Comparison of ENCODE assay signal across 8 cellular contexts in the genomic region with DNA sequence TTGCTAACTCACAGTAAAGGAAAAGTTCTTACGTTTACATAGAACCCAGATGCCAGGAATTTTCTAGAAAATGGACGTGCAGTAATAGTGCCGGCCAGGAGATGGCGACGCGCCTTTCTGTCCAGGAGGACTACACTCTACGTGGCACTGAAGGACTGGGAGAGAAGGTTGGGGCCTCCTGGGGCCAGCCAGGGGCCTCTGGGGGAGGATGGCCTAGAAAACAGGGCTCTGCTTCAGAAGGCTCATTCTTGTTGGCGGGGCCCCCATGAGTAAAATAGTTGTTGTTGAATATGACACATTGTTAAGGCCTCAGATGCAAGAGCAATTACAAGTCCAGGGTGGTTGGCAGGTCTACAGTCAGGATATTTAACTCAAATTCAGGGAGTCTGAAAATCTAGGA.
DNase-seq lines count a peak whose midpoint lies in the region; ATAC-seq and TF ChIP-seq lines count a peak whose summit lies in the region.

No MANE protein-coding gene starts in this region.

- H3K9me3 Mint-ChIP-seq in H9 (no peaks in the 10 kb centered on the region; a peak in 1 of 5 replicates), nephron (no peaks in the 10 kb centered on the region)

- ATAC-seq in esophagus mucosa (peak; percentile 67), HG02588 (IDR thresholded peaks at IDR 0.05; ENCODE audit: unreplicated experiment) (no peak)

- intact Hi-C loops in transverse colon (cut with DNase I; ENCODE audit: low total_unique reads): no loop called here

- no peaks in the 10 kb centered on the region for H3K36me3 Mint-ChIP-seq in H9 (ENCODE audit: insufficient read depth in 1 of 3, low read depth in 3 of 3)
- no peaks in the 10 kb centered on the region for H3K36me3 Mint-ChIP-seq in nephron (ENCODE audit: low read depth)

- no peaks in the 10 kb centered on the region for H3K79me1 ChIP-seq in H9 (ENCODE audit: insufficient read depth, low read depth, low read length, poor library complexity, severe bottlenecking)

- TF ChIP-seq POLR2A in transverse colon (IDR thresholded peaks at IDR 0.05): no peak

- no peaks in the 10 kb centered on the region for H3K36me3 ChIP-seq in transverse colon

- no peak overlapping the region for H4K91ac ChIP-seq in H9 (ENCODE audit: insufficient read length, low read depth, low read length)

- H3K27ac ChIP-seq in H9 (ENCODE audit: insufficient read length, low read depth, low read length): no peak overlapping the region
- no peak overlapping the region for H3K27ac ChIP-seq in transverse colon

- H3K4me3 ChIP-seq in transverse colon: no peak overlapping the region

- WGBS in H9 (ENCODE audit: extremely low coverage, insufficient read length, low lambda C conversion rate): no CpG with 5 or more reads among the region's 8 CpGs
- 23 to 29% methylated on average over 7 to 8 of the region's 8 CpGs for WGBS in transverse colon (ENCODE audit: low coverage in 1 of 2), 2 donors

- no peak overlapping the region for H2BK20ac ChIP-seq in H9 (ENCODE audit: low read depth, low read length, poor library complexity, severe bottlenecking)

- no peak overlapping the region for H2BK5ac ChIP-seq in H9 (ENCODE audit: insufficient read length, low read length)

- H3K4ac ChIP-seq in H9 (ENCODE audit: low read depth, low read length): no peak overlapping the region

- H2BK120ac ChIP-seq in H9 (ENCODE audit: low read depth, low read length, poor library complexity, severe bottlenecking): no peak overlapping the region

- DNase-seq in COLO668 (lab: John Stamatoyannopoulos, UW; ENCODE audit: unreplicated experiment) (peak; percentile 55), H9 (peak; percentile 66), NCI-H69 (lab: John Stamatoyannopoulos, UW) (peak; percentile 54), activated T-cell treated with anti-CD3 and anti-CD28 coated beads for 24 hours (ENCODE audit: low read depth) (peak; percentile 46), transverse colon (peak; percentile 68)

- no peaks in the 10 kb centered on the region for H3K27me3 ChIP-seq in H9 (ENCODE audit: insufficient read depth, low read length)
- no peaks in the 10 kb centered on the region for H3K27me3 ChIP-seq in transverse colon

- in situ Hi-C loops in transverse colon (cut with MboI; ENCODE audit: low pct_ligation_motif_present in 1 of 4, low pct_unique_long_range_greater_than_20kb in 1 of 4, low sequenced_read_pairs in 3 of 4): loop anchor here in 2 of 4 donors (10.0 to 25.0 kb wide), 2 partner anchors 182 to 190 kb away; a partner anchor contains a TSS

- H3K14ac ChIP-seq in H9 (ENCODE audit: insufficient read depth, low read length): no peak overlapping the region

- H3K56ac ChIP-seq in H9 (ENCODE audit: insufficient read length, low read depth, low read length): no peak overlapping the region

- no peak overlapping the region for H3K4me2 ChIP-seq in H9 (ENCODE audit: insufficient read depth, insufficient read length, low read length)

- H2AFZ ChIP-seq in H9 (ENCODE audit: low read length): no peak overlapping the region

- H3K9me3 ChIP-seq in H9 (ENCODE audit: control insufficient read depth, low read depth, low read length): no peaks in the 10 kb centered on the region
- H3K9me3 ChIP-seq in transverse colon: no peaks in the 10 kb centered on the region

- H3K18ac ChIP-seq in H9 (ENCODE audit: insufficient read length, low read depth, low read length): no peak overlapping the region

- no peak overlapping the region for H2AK5ac ChIP-seq in H9 (ENCODE audit: insufficient read length, low read length)

- no peak overlapping the region for H2BK12ac ChIP-seq in H9 (ENCODE audit: insufficient read length, low read depth, low read length)

- H3K27me3 Mint-ChIP-seq in H9 (ENCODE audit: low read depth) (peaks cover under 1% of the 10 kb centered on the region; the same call in 1 of the 2 replicates), nephron (ENCODE audit: low read depth) (no peaks in the 10 kb centered on the region)

- H3K27ac Mint-ChIP-seq in H9 (0 out of 7 replicates have a peak overlapping the region, but pooled peaks of 1 of the 3 experiments have one; percentile 44), nephron (peak overlapping the region in 1 of 3 experiments; percentile 45)

- no peaks in the 10 kb centered on the region for H3K79me2 ChIP-seq in H9 (ENCODE audit: insufficient read depth, low read length)

- no peak overlapping the region for H4K8ac ChIP-seq in H9 (replicated peaks; ENCODE audit: insufficient read length, low read depth, low read length)

- H2BK15ac ChIP-seq in H9 (ENCODE audit: low read depth, low read length): no peak overlapping the region

- no peak overlapping the region for H3K23ac ChIP-seq in H9 (ENCODE audit: insufficient read length, low read depth, low read length)

- H4K5ac ChIP-seq in H9 (ENCODE audit: insufficient read length, low read depth, low read length): no peak overlapping the region

- TF ChIP-seq EP300 in transverse colon (IDR thresholded peaks at IDR 0.05; ENCODE audit: low read depth): no peak

- no peaks in the 10 kb centered on the region for H4K20me1 ChIP-seq in H9 (ENCODE audit: control insufficient read depth, insufficient read depth, insufficient read length)

- H3K4me1 ChIP-seq in H9 (ENCODE audit: insufficient read depth, low read length): peaks cover 11% of the 10 kb centered on the region; the same call in 1 of the 2 replicates
- H3K4me1 ChIP-seq in transverse colon: peaks cover 5 to 33% (median 10%) of the 10 kb centered on the region in 4 donors

- H3K4me1 Mint-ChIP-seq in H9 (peaks cover 36 to 38% of the 10 kb centered on the region in 2 experiments), nephron (peaks cover 4% of the 10 kb centered on the region)

- no peak overlapping the region for H3K9ac ChIP-seq in H9 (ENCODE audit: extremely low read depth, insufficient read length, low read length)

- H3K4me3 Mint-ChIP-seq in H9 (no peak overlapping the region), nephron (no peak overlapping the region)

- no peaks in the 10 kb centered on the region for H3K23me2 ChIP-seq in H9 (ENCODE audit: insufficient read length, low read depth, low read length, poor library complexity, severe bottlenecking)

- TF ChIP-seq CTCF in H9 (conservative IDR thresholded peaks at IDR 0.05) (peak; percentile 91), nephron (IDR thresholded peaks at IDR 0.05; ENCODE audit: unreplicated experiment in 3 of 3) (peak; percentile 55 to 61 (median 58)), transverse colon (IDR thresholded peaks at IDR 0.05) (peak; percentile 72 to 82 (median 78))

- no peak overlapping the region for H3T11ph ChIP-seq in H9 (ENCODE audit: low read length)
